16 cellular contexts compared by ENCODE assay signal in the genomic region with DNA sequence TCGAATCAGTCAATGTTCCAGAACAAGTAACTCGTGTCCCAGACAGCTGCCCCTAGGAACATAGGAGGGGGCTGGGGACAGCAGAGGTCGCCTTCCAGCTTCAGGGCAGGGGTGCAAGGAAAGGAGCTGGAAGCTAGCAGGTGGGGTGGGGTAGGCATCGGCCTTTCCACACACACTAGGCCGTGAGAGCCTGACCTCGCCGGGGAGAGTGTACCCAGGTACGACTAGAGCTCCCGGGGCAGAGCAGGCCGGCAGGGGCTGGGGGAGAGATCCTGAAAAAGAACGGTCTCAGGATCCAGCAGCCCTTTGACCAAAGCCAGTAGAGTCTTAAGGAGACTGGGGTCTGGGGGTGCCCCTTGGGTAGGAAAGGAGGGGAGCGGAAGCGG.
"Had no signal": no experiment of that assay in that cellular context is flagged by ENCODE, and none has a peak within 500 bp of the region (broad histone marks: within the 10 kb centered on the region; RNA-seq: fewer than 3 reads in every experiment).

No MANE protein-coding gene starts in this region.

- H3K27me3 ChIP-seq: neutrophil had no signal

- DNase-seq: kidney glomerular epithelial cell; mammary epithelial cell; naive thymus-derived CD8-positive, alpha-beta T cell; retina; stimulated activated CD4-positive, alpha-beta T cell treated with anti-CD3 and anti-CD28 coated beads, Interleukin-2, amount 100 ng/mL, for 24 hours; stimulated activated CD4-positive, alpha-beta T cell treated with anti-CD3 and anti-CD28 coated beads, Interleukin-4, amount 100 ng/mL, for 4 hours; stimulated activated naive B cell treated with anti-CD40 and anti-IgM and Interleukin-4, amounts not matched to agents 10 μg/mL and 1 μg/mL and 100 μg/mL, for 72 hours; stimulated activated naive CD8-positive, alpha-beta T cell treated with anti-CD3 and anti-CD28 coated beads, Interleukin-15, amount 100 ng/mL, for 72 hours; trophoblast cell had no signal

- H3K27me3 Mint-ChIP-seq: dendritic cell treated with granulocyte-macrophage colony-stimulating factor and Interleukin-4, amounts not matched to agents 40 ng/mL and 50 ng/mL, for 4 days; stimulated activated naive B cell treated with anti-CD40 and anti-IgM and Interleukin-4, amounts not matched to agents 10 μg/mL and 1 μg/mL and 100 μg/mL, for 72 hours; stimulated activated naive CD8-positive, alpha-beta T cell treated with anti-CD3 and anti-CD28 coated beads, Interleukin-15, amount 100 ng/mL, for 72 hours had no signal

- H3K36me3 Mint-ChIP-seq: naive thymus-derived CD8-positive, alpha-beta T cell; stimulated activated naive B cell treated with anti-CD40 and anti-IgM and Interleukin-4, amounts not matched to agents 10 μg/mL and 1 μg/mL and 100 μg/mL, for 72 hours had no signal

- H3K4me3 ChIP-seq: heart left ventricle, mucosa of descending colon, psoas muscle, thoracic aorta had no signal

- H3K4me1 ChIP-seq: heart left ventricle, psoas muscle had no signal

- H3K27ac ChIP-seq: heart left ventricle, neutrophil, psoas muscle, thoracic aorta had no signal

- H3K27ac Mint-ChIP-seq: dendritic cell treated with granulocyte-macrophage colony-stimulating factor and Interleukin-4, amounts not matched to agents 40 ng/mL and 50 ng/mL, for 4 days; naive thymus-derived CD8-positive, alpha-beta T cell; stimulated activated naive B cell treated with anti-CD40 and anti-IgM and Interleukin-4, amounts not matched to agents 10 μg/mL and 1 μg/mL and 100 μg/mL, for 72 hours; stimulated activated naive CD8-positive, alpha-beta T cell treated with anti-CD3 and anti-CD28 coated beads, Interleukin-15, amount 100 ng/mL, for 72 hours had no signal

- H3K4me1 Mint-ChIP-seq: naive thymus-derived CD8-positive, alpha-beta T cell; stimulated activated naive B cell treated with anti-CD40 and anti-IgM and Interleukin-4, amounts not matched to agents 10 μg/mL and 1 μg/mL and 100 μg/mL, for 72 hours; stimulated activated naive CD8-positive, alpha-beta T cell treated with anti-CD3 and anti-CD28 coated beads, Interleukin-15, amount 100 ng/mL, for 72 hours had no signal

- H3K9me3 Mint-ChIP-seq: dendritic cell treated with granulocyte-macrophage colony-stimulating factor and Interleukin-4, amounts not matched to agents 40 ng/mL and 50 ng/mL, for 4 days; naive thymus-derived CD8-positive, alpha-beta T cell; stimulated activated naive B cell treated with anti-CD40 and anti-IgM and Interleukin-4, amounts not matched to agents 10 μg/mL and 1 μg/mL and 100 μg/mL, for 72 hours; stimulated activated naive CD8-positive, alpha-beta T cell treated with anti-CD3 and anti-CD28 coated beads, Interleukin-15, amount 100 ng/mL, for 72 hours had no signal

- H3K4me3 Mint-ChIP-seq: dendritic cell treated with granulocyte-macrophage colony-stimulating factor and Interleukin-4, amounts not matched to agents 40 ng/mL and 50 ng/mL, for 4 days; naive thymus-derived CD8-positive, alpha-beta T cell; stimulated activated naive B cell treated with anti-CD40 and anti-IgM and Interleukin-4, amounts not matched to agents 10 μg/mL and 1 μg/mL and 100 μg/mL, for 72 hours; stimulated activated naive CD8-positive, alpha-beta T cell treated with anti-CD3 and anti-CD28 coated beads, Interleukin-15, amount 100 ng/mL, for 72 hours had no signal

- H3K36me3 ChIP-seq: heart left ventricle, neutrophil, thoracic aorta had no signal

- ATAC-seq: heart left ventricle; mucosa of descending colon; naive thymus-derived CD8-positive, alpha-beta T cell; psoas muscle; sciatic nerve; stimulated activated naive B cell treated with anti-CD40 and anti-IgM and Interleukin-4, amounts not matched to agents 10 μg/mL and 1 μg/mL and 100 μg/mL, for 72 hours; stimulated activated naive CD8-positive, alpha-beta T cell treated with anti-CD3 and anti-CD28 coated beads, Interleukin-15, amount 100 ng/mL, for 72 hours had no signal

- H3K9me3 ChIP-seq: heart left ventricle, mucosa of descending colon, neutrophil, psoas muscle, thoracic aorta had no signal
